Comparison of ENCODE assay signal across 14 cellular contexts in genomic region chr5:142390303-142390840, GRCh38.
DNase-seq lines count a peak whose midpoint lies in the region; ATAC-seq and TF ChIP-seq lines count a peak whose summit lies in the region.
"Had no signal": no experiment of that assay in that cellular context is flagged by ENCODE, and none has a peak within 500 bp of the region (broad histone marks: within the 10 kb centered on the region; RNA-seq: fewer than 3 reads in every experiment).

No MANE protein-coding gene starts in this region.

- H3K27me3 ChIP-seq in heart right ventricle (no peaks in the 10 kb centered on the region), mesendoderm (ENCODE audit: insufficient read depth, low read length, poor library complexity) (no peaks in the 10 kb centered on the region), upper lobe of left lung (no peaks in the 10 kb centered on the region), Caco-2 (replicated peaks; ENCODE audit: control insufficient read depth, insufficient read depth, low read length) (no peaks in the 10 kb centered on the region)

- H3K27ac Mint-ChIP-seq in brain: peak overlapping the region; percentile 49 to 88 (median 82)
- H3K27ac Mint-ChIP-seq in Caco-2 (ENCODE audit: unreplicated experiment): no peak overlapping the region
- H3K27ac Mint-ChIP-seq: activated B cell treated with CpG ODN at 0.5 μM for 24 hours had no signal

- CTCF ChIA-PET in Caco-2 (lab: Charles Lee): no interaction called here

- H3K36me3 Mint-ChIP-seq in brain (peaks cover 16% of the 10 kb centered on the region), Caco-2 (ENCODE audit: insufficient read depth, unreplicated experiment) (no peaks in the 10 kb centered on the region)

- H3K23ac ChIP-seq in mesendoderm (ENCODE audit: low read length): no peak overlapping the region

- H3K36me3 ChIP-seq in heart right ventricle (no peaks in the 10 kb centered on the region), mesendoderm (ENCODE audit: control insufficient read depth, insufficient read depth, low read length) (no peaks in the 10 kb centered on the region), upper lobe of left lung (no peaks in the 10 kb centered on the region), Caco-2 (ENCODE audit: control insufficient read depth, insufficient read depth, low read length) (no peaks in the 10 kb centered on the region)

- H3K4me3 Mint-ChIP-seq in brain (peak overlapping the region in 2 of 5 experiments; percentile 7), Caco-2 (ENCODE audit: unreplicated experiment) (no peak overlapping the region)
- H3K4me3 Mint-ChIP-seq: activated B cell treated with CpG ODN at 0.5 μM for 24 hours; CD8-positive, alpha-beta memory T cell; dendritic cell treated with granulocyte-macrophage colony-stimulating factor and Interleukin-4, amounts not matched to agents 40 ng/mL and 50 ng/mL, for 4 days had no signal

- intact Hi-C loops in heart right ventricle (cut with DNase I) (no loop called here), cardiac septum (cut with DNase I) (no loop called here), Caco-2 (cut with micrococcal nuclease; ENCODE audit: unreplicated experiment) (no loop called here), sciatic nerve (cut with DNase I) (no loop called here)

- no peak overlapping the region for H4K8ac ChIP-seq in mesendoderm (ENCODE audit: low read depth, low read length)

- TF ChIP-seq CTCF in heart right ventricle (IDR thresholded peaks at IDR 0.05): no peak
- TF ChIP-seq CTCF in brain (conservative IDR thresholded peaks at IDR 0.05): no peak
- no peak for TF ChIP-seq CTCF in upper lobe of left lung (IDR thresholded peaks at IDR 0.05)
- no peak for TF ChIP-seq CTCF in Caco-2 (IDR thresholded peaks at IDR 0.05; ENCODE audit: insufficient read depth in 1 of 2, low read depth in 1 of 2, low read length in 1 of 2, severe bottlenecking in 1 of 2, unreplicated experiment in 1 of 2)

- H3K56ac ChIP-seq in mesendoderm (ENCODE audit: low read length): peak overlapping the region; percentile 76

- H3K79me1 ChIP-seq in mesendoderm (ENCODE audit: low read length): no peaks in the 10 kb centered on the region

- H3K4me1 Mint-ChIP-seq in brain (peaks cover 51% of the 10 kb centered on the region), Caco-2 (ENCODE audit: low read depth, unreplicated experiment) (peaks cover 26% of the 10 kb centered on the region)
- H3K4me1 Mint-ChIP-seq: activated B cell treated with CpG ODN at 0.5 μM for 24 hours had no signal

- no TSS peak for BruUV-seq in Caco-2 (replicated peaks; lab: Mats Ljungman, UMichigan)

- no peak overlapping the region for H3K4me2 ChIP-seq in mesendoderm (ENCODE audit: low read length)

- H3K27me3 Mint-ChIP-seq in brain (peaks cover 4% of the 10 kb centered on the region), Caco-2 (ENCODE audit: insufficient read depth, unreplicated experiment) (peaks cover 2% of the 10 kb centered on the region)

- POLR2A ChIA-PET in Caco-2 (lab: Charles Lee): no interaction called here

- no peak overlapping the region for H3K4me3 ChIP-seq in heart right ventricle
- H3K4me3 ChIP-seq in mesendoderm (ENCODE audit: low read length): no peak overlapping the region
- no peak overlapping the region for H3K4me3 ChIP-seq in upper lobe of left lung
- H3K4me3 ChIP-seq in Caco-2 (ENCODE audit: low read depth, low read length): no peak overlapping the region

- peaks cover 7 to 41% (median 24%) of the 10 kb centered on the region in 9 donors for H3K4me1 ChIP-seq in heart right ventricle
- peaks cover 17% of the 10 kb centered on the region for H3K4me1 ChIP-seq in mesendoderm (ENCODE audit: control insufficient read depth, low read depth, low read length)
- peaks cover 28 to 42% (median 38%) of the 10 kb centered on the region in 4 donors for H3K4me1 ChIP-seq in upper lobe of left lung
- H3K4me1 ChIP-seq in Caco-2: no peaks in the 10 kb centered on the region

- peak overlapping the region; percentile 10 for H3K9ac ChIP-seq in mesendoderm (ENCODE audit: low read length)

- no peaks in the 10 kb centered on the region for H3K79me2 ChIP-seq in mesendoderm (ENCODE audit: control insufficient read depth, insufficient read depth, low read length)

- H3K4ac ChIP-seq in mesendoderm (ENCODE audit: low read depth, low read length): peak overlapping the region; percentile 56

- TF ChIP-seq POLR2A in upper lobe of left lung (IDR thresholded peaks at IDR 0.05): no peak

- no peak overlapping the region for H2AK5ac ChIP-seq in mesendoderm (ENCODE audit: low read length)

- H2BK120ac ChIP-seq in mesendoderm (ENCODE audit: low read depth, low read length): peak overlapping the region; percentile 30

- 23 to 31% methylated on average over 4 of the region's 4 CpGs for WGBS in heart right ventricle, 2 donors
- WGBS in mesendoderm (ENCODE audit: extremely low coverage, insufficient coverage, low lambda C conversion rate): no CpG with 5 or more reads among the region's 4 CpGs
- WGBS in upper lobe of left lung, 2 donors: 18 to 35% methylated on average over 4 of the region's 4 CpGs

- no peak for TF ChIP-seq EP300 in upper lobe of left lung (IDR thresholded peaks at IDR 0.05)

- H3K9me3 ChIP-seq in heart right ventricle (no peaks in the 10 kb centered on the region), upper lobe of left lung (no peaks in the 10 kb centered on the region), Caco-2 (peaks cover 3% of the 10 kb centered on the region; the same call in 1 of the 2 replicates)

- no peak overlapping the region for H2BK15ac ChIP-seq in mesendoderm (replicated peaks; ENCODE audit: low read depth)

- H2BK5ac ChIP-seq in mesendoderm (ENCODE audit: low read length): no peak overlapping the region

- no peak overlapping the region for H4K5ac ChIP-seq in mesendoderm (ENCODE audit: low read length)

- H3K9me3 Mint-ChIP-seq in brain (peaks cover 3 to 9% (median 3%) of the 10 kb centered on the region in 5 experiments), Caco-2 (ENCODE audit: unreplicated experiment) (peaks cover 4% of the 10 kb centered on the region)

- ATAC-seq in heart right ventricle (peak in 2 of 8 donors; percentile 3 to 16), upper lobe of left lung (ENCODE audit: low FRiP score in 2 of 2) (no peak), sciatic nerve (no peak)

- peak overlapping the region; percentile 54 for H3K18ac ChIP-seq in mesendoderm (ENCODE audit: low read length)

- DNase-seq in heart right ventricle (no peak), cardiac septum (ENCODE audit: low spot score) (no peak), mesendoderm (no peak), upper lobe of left lung (no peak), Caco-2 (no peak), NCI-H187 treated with DMSO at 0.1 percent for 48 hours (lab: John Stamatoyannopoulos, UW) (no peak), sciatic nerve (ENCODE audit: low spot score) (no peak)
- DNase-seq: activated B cell treated with CpG ODN at 0.5 μM for 24 hours; activated gamma-delta T cell; CD8-positive, alpha-beta memory T cell; NCI-H69; stimulated activated CD4-positive, alpha-beta T cell treated with anti-CD3 and anti-CD28 coated beads, Interleukin-4, amount 100 ng/mL, for 4 hours had no signal

- H3K27ac ChIP-seq in heart right ventricle (peak overlapping the region in 8 of 10 donors; percentile 7 to 73 (median 50)), mesendoderm (ENCODE audit: low read depth, low read length) (peak overlapping the region; percentile 46), upper lobe of left lung (peak overlapping the region in 3 of 4 donors; percentile 56 to 74 (median 69))
